In genomic region chr15:92149029-92149428, GRCh38 we compare ENCODE assay signal across 13 cellular contexts.
"Had no signal": no experiment of that assay in that cellular context is flagged by ENCODE, and none has a peak within 500 bp of the region (broad histone marks: within the 10 kb centered on the region; RNA-seq: fewer than 3 reads in every experiment).

No MANE protein-coding gene starts in this region.

- H3K4me3 ChIP-seq: left ventricle myocardium inferior, psoas muscle, right lobe of liver, spleen, transverse colon had no signal

- DNase-seq: activated CD4-positive, alpha-beta T cell treated with anti-CD3 and anti-CD28 coated beads, Interleukin-2, amount 10 ng/mL, durations not matched to agents 24 days and 14 days; activated CD8-positive, alpha-beta memory T cell treated with anti-CD3 and anti-CD28 coated beads for 24 hours; activated naive CD4-positive, alpha-beta T cell treated with anti-CD3 and anti-CD28 coated beads, Interleukin-2, amount 50 U/mL, for 16 hours; left ventricle myocardium inferior; occipital lobe; psoas muscle; right lobe of liver; spleen; stimulated activated CD4-positive, alpha-beta T cell treated with anti-CD3 and anti-CD28 coated beads, Interleukin-1b, Interleukin-23, amount 100 ng/mL, for 48 hours; T-helper 9 cell; transverse colon had no signal

- H3K27me3 ChIP-seq: right lobe of liver, spleen, transverse colon had no signal

- FAIRE-seq: keratinocyte had no signal

- H3K9me3 ChIP-seq: left ventricle myocardium inferior, psoas muscle, right lobe of liver, spleen, transverse colon had no signal

- H3K27ac ChIP-seq: left ventricle myocardium inferior, psoas muscle, right lobe of liver, spleen, transverse colon had no signal

- H3K36me3 ChIP-seq: transverse colon had no signal

- H3K4me1 ChIP-seq: left ventricle myocardium inferior, psoas muscle, right lobe of liver, transverse colon had no signal

- ATAC-seq: psoas muscle; right lobe of liver; stimulated activated memory B cell treated with anti-CD40 and anti-IgM and Interleukin-4, amounts not matched to agents 10 μg/mL and 1 μg/mL and 100 μg/mL, for 72 hours had no signal
